In the genomic region with DNA sequence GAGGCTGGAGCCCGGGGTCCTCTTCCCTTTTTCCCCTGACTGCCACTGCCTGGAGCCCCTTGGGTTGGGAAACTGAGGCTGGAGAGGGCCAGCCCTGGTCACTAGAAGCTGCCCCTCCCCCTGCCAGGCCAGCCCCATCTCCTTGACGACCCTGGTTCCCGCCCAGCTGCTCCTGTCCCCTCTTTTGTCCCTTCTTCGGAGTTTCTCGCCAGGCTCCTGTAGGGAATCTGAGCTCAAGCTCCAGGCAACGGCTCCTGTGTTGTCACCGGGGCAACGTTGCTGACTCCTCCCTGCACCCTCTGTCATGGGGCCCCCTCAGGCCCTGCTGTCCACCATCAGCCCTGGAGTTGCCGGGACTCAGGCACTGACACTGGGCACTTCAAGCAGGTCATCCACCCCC, we compare ENCODE assay signal across 1 cellular context.
TF ChIP-seq lines count a peak whose summit lies in the region.

No MANE protein-coding gene starts in this region.

TF ChIP-seq in WTC11, 78 proteins besides CTCF, POLR2A, EP300 and RAD21:
- TF ChIP-seq NFE2L1 (CRISPR knock-in tag; IDR thresholded peaks at IDR 0.05): no peak
- TF ChIP-seq, protein P1, sequence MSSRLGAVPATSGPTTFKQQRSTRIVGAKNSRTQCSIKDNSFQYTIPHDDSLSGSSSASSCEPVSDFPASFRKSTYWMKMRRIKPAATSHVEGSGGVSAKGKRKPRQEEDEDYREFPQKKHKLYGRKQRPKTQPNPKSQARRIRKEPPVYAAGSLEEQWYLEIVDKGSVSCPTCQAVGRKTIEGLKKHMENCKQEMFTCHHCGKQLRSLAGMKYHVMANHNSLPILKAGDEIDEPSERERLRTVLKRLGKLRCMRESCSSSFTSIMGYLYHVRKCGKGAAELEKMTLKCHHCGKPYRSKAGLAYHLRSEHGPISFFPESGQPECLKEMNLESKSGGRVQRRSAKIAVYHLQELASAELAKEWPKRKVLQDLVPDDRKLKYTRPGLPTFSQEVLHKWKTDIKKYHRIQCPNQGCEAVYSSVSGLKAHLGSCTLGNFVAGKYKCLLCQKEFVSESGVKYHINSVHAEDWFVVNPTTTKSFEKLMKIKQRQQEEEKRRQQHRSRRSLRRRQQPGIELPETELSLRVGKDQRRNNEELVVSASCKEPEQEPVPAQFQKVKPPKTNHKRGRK (CRISPR knock-in tag; IDR thresholded peaks at IDR 0.05; ENCODE audit: borderline replicate concordance): no peak
- TF ChIP-seq NFYB (CRISPR knock-in tag; conservative IDR thresholded peaks at IDR 0.05; ENCODE audit: low read depth): no peak
- TF ChIP-seq, protein P2, sequence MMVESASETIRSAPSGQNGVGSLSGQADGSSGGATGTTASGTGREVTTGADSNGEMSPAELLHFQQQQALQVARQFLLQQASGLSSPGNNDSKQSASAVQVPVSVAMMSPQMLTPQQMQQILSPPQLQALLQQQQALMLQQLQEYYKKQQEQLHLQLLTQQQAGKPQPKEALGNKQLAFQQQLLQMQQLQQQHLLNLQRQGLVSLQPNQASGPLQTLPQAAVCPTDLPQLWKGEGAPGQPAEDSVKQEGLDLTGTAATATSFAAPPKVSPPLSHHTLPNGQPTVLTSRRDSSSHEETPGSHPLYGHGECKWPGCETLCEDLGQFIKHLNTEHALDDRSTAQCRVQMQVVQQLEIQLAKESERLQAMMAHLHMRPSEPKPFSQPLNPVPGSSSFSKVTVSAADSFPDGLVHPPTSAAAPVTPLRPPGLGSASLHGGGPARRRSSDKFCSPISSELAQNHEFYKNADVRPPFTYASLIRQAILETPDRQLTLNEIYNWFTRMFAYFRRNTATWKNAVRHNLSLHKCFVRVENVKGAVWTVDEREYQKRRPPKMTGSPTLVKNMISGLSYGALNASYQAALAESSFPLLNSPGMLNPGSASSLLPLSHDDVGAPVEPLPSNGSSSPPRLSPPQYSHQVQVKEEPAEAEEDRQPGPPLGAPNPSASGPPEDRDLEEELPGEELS (CRISPR knock-in tag; IDR thresholded peaks at IDR 0.05): no peak
- no peak for TF ChIP-seq EMX1 (CRISPR knock-in tag; IDR thresholded peaks at IDR 0.05)
- TF ChIP-seq ZNF396 (CRISPR knock-in tag; IDR thresholded peaks at IDR 0.05; ENCODE audit: borderline replicate concordance): no peak
- TF ChIP-seq FOXK1 (CRISPR knock-in tag; IDR thresholded peaks at IDR 0.05): no peak
- no peak for TF ChIP-seq ELF4 (CRISPR knock-in tag; IDR thresholded peaks at IDR 0.05; ENCODE audit: low read depth)
- no peak for TF ChIP-seq RELA (CRISPR knock-in tag; IDR thresholded peaks at IDR 0.05; ENCODE audit: borderline replicate concordance)
- no peak for TF ChIP-seq FOXP1 (CRISPR knock-in tag; IDR thresholded peaks at IDR 0.05; ENCODE audit: borderline replicate concordance)
- TF ChIP-seq, protein P3, sequence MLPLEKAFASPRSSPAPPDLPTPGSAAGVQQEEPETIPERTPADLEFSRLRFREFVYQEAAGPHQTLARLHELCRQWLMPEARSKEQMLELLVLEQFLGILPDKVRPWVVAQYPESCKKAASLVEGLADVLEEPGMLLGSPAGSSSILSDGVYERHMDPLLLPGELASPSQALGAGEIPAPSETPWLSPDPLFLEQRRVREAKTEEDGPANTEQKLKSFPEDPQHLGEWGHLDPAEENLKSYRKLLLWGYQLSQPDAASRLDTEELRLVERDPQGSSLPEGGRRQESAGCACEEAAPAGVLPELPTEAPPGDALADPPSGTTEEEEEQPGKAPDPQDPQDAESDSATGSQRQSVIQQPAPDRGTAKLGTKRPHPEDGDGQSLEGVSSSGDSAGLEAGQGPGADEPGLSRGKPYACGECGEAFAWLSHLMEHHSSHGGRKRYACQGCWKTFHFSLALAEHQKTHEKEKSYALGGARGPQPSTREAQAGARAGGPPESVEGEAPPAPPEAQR (CRISPR knock-in tag; IDR thresholded peaks at IDR 0.05): no peak
